ENCODE assay signal across 14 cellular contexts in genomic region chr7:95471076-95471475, GRCh38. TPM values are rescaled to one million over a fixed set of nuclear protein-coding genes. Genes with fewer than 3 reads are reported as not detected.
DNase-seq lines count a peak whose midpoint lies in the region; ATAC-seq and TF ChIP-seq lines count a peak whose summit lies in the region.
"Had no signal": no experiment of that assay in that cellular context is flagged by ENCODE, and none has a peak within 500 bp of the region (broad histone marks: within the 10 kb centered on the region; RNA-seq: fewer than 3 reads in every experiment).

No MANE protein-coding gene starts in this region.

- H3K9me3 ChIP-seq in ectodermal cell (ENCODE audit: control insufficient read depth, low read length) (no peaks in the 10 kb centered on the region), neuron (ENCODE audit: low read length) (no peaks in the 10 kb centered on the region)
- H3K9me3 ChIP-seq: neutrophil, spleen had no signal

- no peak overlapping the region for H3K4me3 ChIP-seq in NB4 (ENCODE audit: low read depth, low read length)
- no peak overlapping the region for H3K4me3 ChIP-seq in ectodermal cell (ENCODE audit: insufficient read depth, low read depth, low read length)
- H3K4me3 ChIP-seq in neuron (ENCODE audit: low read length), result peak overlapping the region; percentile 26
- H3K4me3 ChIP-seq: spleen had no signal

- H3K27me3 ChIP-seq in ectodermal cell (ENCODE audit: control insufficient read depth, insufficient read depth, low read length, poor library complexity, severe bottlenecking), result no peaks in the 10 kb centered on the region
- no peaks in the 10 kb centered on the region for H3K27me3 ChIP-seq in neuron (ENCODE audit: insufficient read depth, low read length)
- H3K27me3 ChIP-seq: neutrophil, spleen had no signal

- ATAC-seq in GM19455 (IDR thresholded peaks at IDR 0.05; ENCODE audit: unreplicated experiment), result no peak

- WGBS in ectodermal cell, 2 experiments, result 23 to 39% methylated on average over 3 of the region's 3 CpGs

- DNase-seq in DMS153 treated with DMSO at 0.1 percent for 48 hours (lab: John Stamatoyannopoulos, UW; ENCODE audit: unreplicated experiment) (peak; percentile 44), DMS153 (lab: John Stamatoyannopoulos, UW) (no peak), NB4 (ENCODE audit: low read depth) (peak; percentile 22)
- DNase-seq in stimulated activated CD4-positive, alpha-beta T cell treated with anti-CD3 and anti-CD28 coated beads, Interleukin-4, amount 100 ng/mL, for 4 hours, result no peak
- DNase-seq in activated CD4-positive, alpha-beta T cell treated with anti-CD3 and anti-CD28 coated beads, Interleukin-2, amount 50 U/mL, for 4 hours, result no peak
- DNase-seq: activated CD8-positive, alpha-beta memory T cell treated with anti-CD3 and anti-CD28 coated beads, Interleukin-2, amount 50 U/mL, for 4 hours; Calu3; glutamatergic neuron; spleen had no signal

- H3K27ac ChIP-seq in ectodermal cell (ENCODE audit: insufficient read depth, low read depth, low read length, poor library complexity, severe bottlenecking), result peak overlapping the region; percentile 53
- H3K27ac ChIP-seq: 22Rv1, neutrophil had no signal

- H3K4me1 ChIP-seq in ectodermal cell (ENCODE audit: control insufficient read depth, insufficient read depth, low read length), result peaks cover 31% of the 10 kb centered on the region
- peaks cover 85% of the 10 kb centered on the region for H3K4me1 ChIP-seq in neuron (ENCODE audit: insufficient read depth, low read length)

- TF ChIP-seq CTCF in NB4 (IDR thresholded peaks at IDR 0.05; ENCODE audit: low read depth, low read length), result no peak

- H3K36me3 ChIP-seq in ectodermal cell (ENCODE audit: control insufficient read depth, insufficient read depth, low read length), result no peaks in the 10 kb centered on the region
- H3K36me3 ChIP-seq in neuron (ENCODE audit: insufficient read depth, low read length), result no peaks in the 10 kb centered on the region
- H3K36me3 ChIP-seq: neutrophil, spleen had no signal

- no peak for TF ChIP-seq POLR2A in NB4 (IDR thresholded peaks at IDR 0.05; ENCODE audit: extremely low read depth, insufficient read length)

- no peak overlapping the region for H2AFZ ChIP-seq in neuron (ENCODE audit: low read depth, low read length)

RNA-seq across cellular contexts. Expression of gene ASB4, which starts 14.7 kb away (rescaled TPM):
- not detected for polyA plus RNA-seq in ectodermal cell (2013, experiment 1 of 4)
- not detected for polyA plus RNA-seq in ectodermal cell (2013, experiment 2 of 4)
- not detected for polyA plus RNA-seq in ectodermal cell (2013, experiment 3 of 4)
- polyA plus RNA-seq in ectodermal cell (2013, experiment 4 of 4), result 0.04 TPM

RNA-seq across cellular contexts. Expression of gene PON2, which starts 36.2 kb away (rescaled TPM):
- polyA plus RNA-seq in ectodermal cell (2013, experiment 1 of 4), result 111 TPM
- polyA plus RNA-seq in ectodermal cell (2013, experiment 2 of 4), result 101 TPM
- 96.5 TPM for polyA plus RNA-seq in ectodermal cell (2013, experiment 3 of 4)
- 108 TPM for polyA plus RNA-seq in ectodermal cell (2013, experiment 4 of 4)

Comparison
In these comparisons a context has a peak if more than half of its experiments do, and no peak if none do; other contexts are left out.
1. DNase-seq: peak in DMS153 treated with DMSO at 0.1 percent for 48 hours (single experiment) and NB4 (single experiment); none in DMS153 (single experiment), stimulated activated CD4-positive, alpha-beta T cell treated with anti-CD3 and anti-CD28 coated beads, Interleukin-4, amount 100 ng/mL, for 4 hours (0 of 2) and activated CD4-positive, alpha-beta T cell treated with anti-CD3 and anti-CD28 coated beads, Interleukin-2, amount 50 U/mL, for 4 hours (0 of 2).